21 cellular contexts compared by ENCODE assay signal in the genomic region with DNA sequence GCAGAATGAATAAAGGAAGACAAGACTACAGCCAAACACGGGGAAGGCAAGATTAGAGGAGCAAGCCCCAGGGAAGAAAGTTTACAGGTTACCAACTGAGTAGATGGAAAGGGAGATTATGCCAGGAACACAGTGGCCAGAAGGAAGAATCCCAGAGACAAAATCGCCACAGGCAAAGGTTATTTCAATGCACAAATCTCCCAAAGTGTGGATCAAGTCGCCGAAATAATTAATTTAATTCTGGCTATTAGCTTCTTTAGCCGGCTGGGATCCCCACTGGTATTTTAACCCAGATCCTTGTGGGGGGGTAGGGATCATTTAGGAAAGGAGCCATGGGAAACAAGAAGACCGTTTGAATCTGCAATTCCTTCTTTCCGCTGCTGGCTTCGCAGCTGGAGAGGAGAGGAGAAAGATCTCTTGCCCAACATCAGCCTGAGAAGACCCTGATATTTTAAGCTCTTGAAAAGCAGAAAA.
DNase-seq lines count a peak whose midpoint lies in the region; ATAC-seq and TF ChIP-seq lines count a peak whose summit lies in the region.
"Had no signal": no experiment of that assay in that cellular context is flagged by ENCODE, and none has a peak within 500 bp of the region (broad histone marks: within the 10 kb centered on the region; RNA-seq: fewer than 3 reads in every experiment).

No MANE protein-coding gene starts in this region.

- H2AK5ac ChIP-seq in mesenchymal stem cell (ENCODE audit: low read length, severe bottlenecking) = no peak overlapping the region

- H3K27me3 ChIP-seq in endodermal cell (ENCODE audit: control insufficient read depth, insufficient read depth, low read length, poor library complexity, severe bottlenecking) (peaks cover 11% of the 10 kb centered on the region), mesenchymal stem cell (ENCODE audit: control insufficient read depth in 1 of 2, insufficient read depth in 1 of 2, low read length in 2 of 2) (peaks cover 0 to 7% of the 10 kb centered on the region in 2 experiments), breast epithelium (no peaks in the 10 kb centered on the region)

- H3K9ac ChIP-seq in endodermal cell (ENCODE audit: extremely low read depth, low read length, poor library complexity, severe bottlenecking) = no peak overlapping the region
- no peak overlapping the region for H3K9ac ChIP-seq in mesenchymal stem cell (ENCODE audit: low read length)

- no peak overlapping the region for H3K18ac ChIP-seq in mesenchymal stem cell (ENCODE audit: low read depth in 1 of 2, low read length in 2 of 2)

- H3K4me3 ChIP-seq in endodermal cell (ENCODE audit: low read length) (peak overlapping the region; percentile 47), mesenchymal stem cell (ENCODE audit: insufficient read depth in 1 of 2, low read depth in 1 of 2, low read length in 2 of 2) (no peak overlapping the region), breast epithelium (no peak overlapping the region)
- H3K4me3 ChIP-seq: SK-N-MC had no signal

- peaks cover 7% of the 10 kb centered on the region for H3K4me1 ChIP-seq in endodermal cell (ENCODE audit: control insufficient read depth, insufficient read depth, low read length)
- H3K4me1 ChIP-seq in mesenchymal stem cell (ENCODE audit: control insufficient read depth, insufficient read depth, low read depth, low read length) = no peaks in the 10 kb centered on the region
- no peaks in the 10 kb centered on the region for H3K4me1 ChIP-seq in breast epithelium

- TF ChIP-seq CTCF in endodermal cell (conservative IDR thresholded peaks at IDR 0.05) (peak; percentile 55), breast epithelium (IDR thresholded peaks at IDR 0.05) (no peak)

- H3K4me1 Mint-ChIP-seq in endodermal cell = peaks cover 26% of the 10 kb centered on the region
- H3K4me1 Mint-ChIP-seq: CD14-positive monocyte had no signal

- TF ChIP-seq POLR2A in breast epithelium (IDR thresholded peaks at IDR 0.05) = no peak

- H2AFZ ChIP-seq in mesenchymal stem cell (ENCODE audit: low read depth, low read length) = no peak overlapping the region

- H3K27ac ChIP-seq in endodermal cell (ENCODE audit: low read depth, low read length) (no peak overlapping the region), mesenchymal stem cell (ENCODE audit: low read length, poor library complexity, severe bottlenecking) (no peak overlapping the region), breast epithelium (no peak overlapping the region)
- H3K27ac ChIP-seq: 22Rv1, SK-N-MC had no signal

- H3K36me3 Mint-ChIP-seq in endodermal cell (ENCODE audit: low read depth) = no peaks in the 10 kb centered on the region
- H3K36me3 Mint-ChIP-seq: CD14-positive monocyte had no signal

- no peaks in the 10 kb centered on the region for H3K79me1 ChIP-seq in mesenchymal stem cell (replicated peaks; ENCODE audit: low read length, poor library complexity, severe bottlenecking)

- ATAC-seq in HG03108 (IDR thresholded peaks at IDR 0.05; ENCODE audit: unreplicated experiment) (no peak), GM19023 (IDR thresholded peaks at IDR 0.05; ENCODE audit: unreplicated experiment) (no peak)
- ATAC-seq: HCT116 had no signal

- H3K4me2 ChIP-seq in mesenchymal stem cell (ENCODE audit: low read length, poor library complexity, severe bottlenecking) = no peak overlapping the region

- H3K14ac ChIP-seq in mesenchymal stem cell (ENCODE audit: low read length in 2 of 2) = no peak overlapping the region

- WGBS in endodermal cell (ENCODE audit: insufficient coverage in 1 of 2, insufficient read length in 1 of 2), 2 experiments = 18 to 30% methylated on average over 8 of the region's 8 CpGs
- 50% methylated on average over 7 of the region's 8 CpGs for WGBS in mesenchymal stem cell

- no peak overlapping the region for H3K4ac ChIP-seq in mesenchymal stem cell (ENCODE audit: low read depth in 1 of 2, low read length in 2 of 2)

- no peaks in the 10 kb centered on the region for H3K9me3 Mint-ChIP-seq in endodermal cell

- H2BK12ac ChIP-seq in mesenchymal stem cell (ENCODE audit: low read length in 2 of 2) = no peak overlapping the region

- no peak overlapping the region for H2BK120ac ChIP-seq in mesenchymal stem cell (ENCODE audit: low read depth, low read length)

- DNase-seq in Daoy (ENCODE audit: low read depth) = peak; percentile 15
- peak; percentile 73 for DNase-seq in NCI-H82 treated with DMSO at 0.1 percent for 48 hours (lab: John Stamatoyannopoulos, UW; ENCODE audit: unreplicated experiment)
- DNase-seq in endodermal cell = peak; percentile 67
- peak; percentile 1 for DNase-seq in mesenchymal stem cell
- no peak for DNase-seq in breast epithelium (ENCODE audit: low spot score in 2 of 2)
- DNase-seq in NCI-H2107 treated with DMSO at 0.1 percent for 48 hours (lab: John Stamatoyannopoulos, UW; ENCODE audit: unreplicated experiment) = no peak
- DNase-seq: DMS79, IMR-90, Karpas-422, NCI-H1436, NCI-H2029, NCI-H2171, NCI-H446 treated with DMSO at 0.1 percent for 48 hours, NCI-H69, SHP77 had no signal

- no peak overlapping the region for H2BK5ac ChIP-seq in mesenchymal stem cell (ENCODE audit: low read depth, low read length, poor library complexity, severe bottlenecking)

- intact Hi-C loops in breast epithelium (cut with DNase I; ENCODE audit: low total_unique reads) = no loop called here

- H3K9me3 ChIP-seq in endodermal cell (ENCODE audit: control insufficient read depth, low read length) (peaks cover 3% of the 10 kb centered on the region), mesenchymal stem cell (ENCODE audit: control insufficient read depth, low read length) (no peaks in the 10 kb centered on the region), breast epithelium (no peaks in the 10 kb centered on the region)

- peak overlapping the region; percentile 11 for H3K4me3 Mint-ChIP-seq in endodermal cell
- H3K4me3 Mint-ChIP-seq: CD14-positive monocyte had no signal

- H4K8ac ChIP-seq in mesenchymal stem cell (ENCODE audit: low read length) = no peak overlapping the region

- no peak overlapping the region for H3K23ac ChIP-seq in mesenchymal stem cell (ENCODE audit: low read length in 2 of 2)

- H3K36me3 ChIP-seq in endodermal cell (ENCODE audit: control insufficient read depth, insufficient read depth, low read length) = no peaks in the 10 kb centered on the region
- no peaks in the 10 kb centered on the region for H3K36me3 ChIP-seq in mesenchymal stem cell (ENCODE audit: control insufficient read depth in 1 of 2, insufficient read depth in 2 of 2, low read depth in 1 of 2, low read length in 2 of 2)
- H3K36me3 ChIP-seq in breast epithelium = no peaks in the 10 kb centered on the region

- no peak overlapping the region for H4K91ac ChIP-seq in mesenchymal stem cell (ENCODE audit: low read length)

- H2BK15ac ChIP-seq in mesenchymal stem cell (ENCODE audit: low read depth, poor library complexity, severe bottlenecking) = no peak overlapping the region

- peaks cover 18% of the 10 kb centered on the region for H3K27me3 Mint-ChIP-seq in endodermal cell (ENCODE audit: insufficient read depth)

- peak overlapping the region; percentile 56 for H3K27ac Mint-ChIP-seq in endodermal cell
- H3K27ac Mint-ChIP-seq: CD14-positive monocyte had no signal

Comparison
In these comparisons a context has a peak if more than half of its experiments do, and no peak if none do; other contexts are left out.
1. DNase-seq: peak in Daoy (single experiment), NCI-H82 treated with DMSO at 0.1 percent for 48 hours (single experiment), endodermal cell (single experiment) and mesenchymal stem cell (single experiment); none in breast epithelium (0 of 2) and NCI-H2107 treated with DMSO at 0.1 percent for 48 hours (single experiment).